28 cellular contexts compared by ENCODE assay signal in genomic region chr4:32776435-32777203, GRCh38.
"Had no signal": no experiment of that assay in that cellular context is flagged by ENCODE, and none has a peak within 500 bp of the region (broad histone marks: within the 10 kb centered on the region; RNA-seq: fewer than 3 reads in every experiment).

No MANE protein-coding gene starts in this region.

- H3K9ac ChIP-seq: neural progenitor cell, parathyroid adenoma had no signal

- H3K36me3 ChIP-seq: neural progenitor cell, ovary, spleen, suprapubic skin, tibial artery, transverse colon, upper lobe of right lung, uterus had no signal

- H3K4me2 ChIP-seq: neural progenitor cell, smooth muscle cell had no signal

- H2AFZ ChIP-seq: neural progenitor cell, parathyroid adenoma had no signal

- H3K27ac ChIP-seq: neural progenitor cell, ovary, parathyroid adenoma, psoas muscle, skin epidermis, spleen, suprapubic skin, testis, tibial artery, transverse colon, upper lobe of right lung, uterus had no signal

- H3K79me2 ChIP-seq: parathyroid adenoma had no signal

- H3K27me3 ChIP-seq: neural progenitor cell, ovary, spleen, suprapubic skin, testis, tibial artery, transverse colon, upper lobe of right lung, uterus had no signal

- H3K4me1 ChIP-seq: neural progenitor cell, parathyroid adenoma, psoas muscle, spleen, suprapubic skin, testis, tibial artery, transverse colon, upper lobe of right lung, uterus had no signal

- H3K4me3 ChIP-seq: neural progenitor cell, ovary, psoas muscle, skin epidermis, smooth muscle cell, spleen, suprapubic skin, testis, tibial artery, transverse colon, upper lobe of right lung, uterus had no signal

- H3K9me3 ChIP-seq: ovary, psoas muscle, testis, tibial artery, transverse colon, upper lobe of right lung, uterus had no signal

- DNase-seq: natural killer cell; occipital lobe; ovary; posterior cingulate gyrus; psoas muscle; right cardiac atrium; spleen; stimulated activated CD4-positive, alpha-beta T cell treated with anti-CD3 and anti-CD28 coated beads, Interleukin-12 subunit alpha, Interleukin-12 subunit beta, amount 100 ng/mL, for 4 hours; stimulated activated CD4-positive, alpha-beta T cell treated with anti-CD3 and anti-CD28 coated beads, Interleukin-1b, Interleukin-23, amount 100 ng/mL, for 48 hours; stimulated activated CD4-positive, alpha-beta T cell treated with anti-CD3 and anti-CD28 coated beads, Interleukin-4, amount 100 ng/mL, for 1 hour; stimulated activated CD4-positive, alpha-beta T cell treated with anti-CD3 and anti-CD28 coated beads, Interleukin-4, amount 100 ng/mL, for 4 hours; stimulated activated CD8-positive, alpha-beta memory T cell treated with anti-CD3 and anti-CD28 coated beads, Interleukin-4, amount 100 ng/mL, for 48 hours; stimulated activated naive CD4-positive, alpha-beta T cell; stimulated activated naive CD8-positive, alpha-beta T cell treated with anti-CD3 and anti-CD28 coated beads, Interleukin-15, amount 100 ng/mL, for 72 hours; stimulated activated naive CD8-positive, alpha-beta T cell treated with anti-CD3 and anti-CD28 coated beads, Interleukin-15, Interleukin-2, amounts not matched to agents 100 U/mL and 50 U/mL, for 24 hours; substantia nigra; testis; tibial artery; transverse colon; upper lobe of right lung; uterus had no signal

- ATAC-seq: natural killer cell; psoas muscle; right cardiac atrium; sciatic nerve; stimulated activated memory B cell treated with anti-CD40 and anti-IgM and Interleukin-4, amounts not matched to agents 10 μg/mL and 1 μg/mL and 100 μg/mL, for 72 hours; stimulated activated naive CD8-positive, alpha-beta T cell treated with anti-CD3 and anti-CD28 coated beads, Interleukin-15, amount 100 ng/mL, for 72 hours; stimulated activated naive CD8-positive, alpha-beta T cell treated with anti-CD3 and anti-CD28 coated beads, Interleukin-15, Interleukin-2, amounts not matched to agents 100 U/mL and 50 U/mL, for 24 hours; upper lobe of right lung had no signal
